9 cellular contexts compared by ENCODE assay signal in genomic region chr14:49961270-49962222, GRCh38.
DNase-seq lines count a peak whose midpoint lies in the region; ATAC-seq and TF ChIP-seq lines count a peak whose summit lies in the region.
"Had no signal": no experiment of that assay in that cellular context is flagged by ENCODE, and none has a peak within 500 bp of the region (broad histone marks: within the 10 kb centered on the region; RNA-seq: fewer than 3 reads in every experiment).

No MANE protein-coding gene starts in this region.

- peaks cover 23 to 38% (median 32%) of the 10 kb centered on the region in 3 donors for H3K4me1 Mint-ChIP-seq in T-cell

- H3K4me3 ChIP-seq in LNCaP clone FGC (ENCODE audit: low read depth, low read length) (no peak overlapping the region), hepatocyte (no peak overlapping the region)

- no peaks in the 10 kb centered on the region for H3K9me3 Mint-ChIP-seq in T-cell

- H2AFZ ChIP-seq in hepatocyte: no peak overlapping the region

- no peaks in the 10 kb centered on the region for H3K79me2 ChIP-seq in hepatocyte

- no peaks in the 10 kb centered on the region for H3K27me3 ChIP-seq in hepatocyte

- peak overlapping the region in 1 of 2 donors; percentile 23 for H3K27ac Mint-ChIP-seq in T-cell

- H3K4me1 ChIP-seq in hepatocyte (ENCODE audit: insufficient read depth): peaks cover 12% of the 10 kb centered on the region

- no peaks in the 10 kb centered on the region for H3K9me2 ChIP-seq in hepatocyte (replicated peaks; ENCODE audit: insufficient read depth)

- CTCF ChIA-PET in T-cell (lab: Charles Lee): interaction anchor here (0.5 to 0.9 kb wide), 2 partner anchors 15 to 26 kb away, joined by 3 to 10 read pairs; no protein-coding TSS in a partner anchor

- peak; percentile 33 for DNase-seq in ELR (ENCODE audit: low read depth)
- DNase-seq in LNCaP clone FGC (ENCODE audit: low read depth): peak; percentile 87
- DNase-seq in hepatocyte (ENCODE audit: low spot score): no peak
- no peak for DNase-seq in NCI-H1694 treated with DMSO at 0.1 percent for 48 hours (lab: John Stamatoyannopoulos, UW)
- DNase-seq in T-cell: no peak
- no peak for DNase-seq in left ventricle myocardium superior
- DNase-seq: NCI-H345 had no signal

- peak overlapping the region; percentile 76 for H3K27ac ChIP-seq in hepatocyte

- POLR2A ChIA-PET in T-cell (lab: Charles Lee): interaction anchor here (0.5 to 1.1 kb wide), 2 partner anchors 10 to 143 kb away, joined by 5 to 12 read pairs; no protein-coding TSS in a partner anchor

- H3K27me3 Mint-ChIP-seq in T-cell: no peaks in the 10 kb centered on the region

- peak; percentile 42 for ATAC-seq in GM19455 (IDR thresholded peaks at IDR 0.05; ENCODE audit: unreplicated experiment)
- ATAC-seq in T-cell (replicated peaks in 1 of 4): no peak
- ATAC-seq in left ventricle myocardium superior: no peak
- ATAC-seq in GM19397 (IDR thresholded peaks at IDR 0.05; ENCODE audit: unreplicated experiment): no peak

- no peaks in the 10 kb centered on the region for H3K9me3 ChIP-seq in hepatocyte (ENCODE audit: low read depth)

- H3K4me3 Mint-ChIP-seq in T-cell: no peak overlapping the region

- TF ChIP-seq CTCF in LNCaP clone FGC (IDR thresholded peaks at IDR 0.05; ENCODE audit: control insufficient read depth, extremely low read depth, insufficient read depth): no peak
- TF ChIP-seq CTCF in hepatocyte (IDR thresholded peaks at IDR 0.05; ENCODE audit: poor library complexity): no peak

- WGBS in hepatocyte (ENCODE audit: low lambda C conversion rate, missing lambda C conversion rate): 80% methylated on average over 13 of the region's 13 CpGs

- no peaks in the 10 kb centered on the region for H3K36me3 ChIP-seq in hepatocyte (replicated peaks; ENCODE audit: insufficient read depth, low read depth)

- no peak overlapping the region for H3K4me2 ChIP-seq in hepatocyte

- no peaks in the 10 kb centered on the region for H4K20me1 ChIP-seq in hepatocyte (ENCODE audit: insufficient read depth, poor library complexity, severe bottlenecking)

- intact Hi-C loops in left ventricle myocardium superior (cut with micrococcal nuclease): no loop called here

- H3K36me3 Mint-ChIP-seq in T-cell: no peaks in the 10 kb centered on the region

Comparison
In these comparisons a context has a peak if more than half of its experiments do, and no peak if none do; other contexts are left out.
1. DNase-seq: peak in ELR (single experiment) and LNCaP clone FGC (single experiment); none in hepatocyte (single experiment), NCI-H1694 treated with DMSO at 0.1 percent for 48 hours (single experiment), T-cell (0 of 34) and left ventricle myocardium superior (single experiment).